Comparison of ENCODE assay signal across 33 cellular contexts in the genomic region with DNA sequence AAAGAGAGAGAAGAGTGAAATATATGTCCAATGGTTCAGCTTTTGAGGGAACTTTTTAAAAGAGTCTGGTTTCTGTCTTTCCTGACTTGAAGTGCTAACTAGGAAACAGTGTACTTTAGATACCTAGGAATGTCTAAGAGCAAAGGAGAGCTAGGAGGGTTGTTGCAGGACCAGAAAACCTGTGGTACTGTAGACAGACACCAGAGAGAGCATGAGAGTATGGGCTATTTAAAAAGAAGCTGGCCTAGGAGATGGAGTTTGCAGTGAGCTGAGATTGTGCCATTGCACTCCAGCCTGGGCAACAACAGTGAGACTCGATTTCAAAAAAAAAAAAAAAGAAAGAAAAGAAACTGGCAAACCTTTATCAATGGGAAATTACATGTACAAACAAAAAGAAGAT.
"Had no signal": no experiment of that assay in that cellular context is flagged by ENCODE, and none has a peak within 500 bp of the region (broad histone marks: within the 10 kb centered on the region; RNA-seq: fewer than 3 reads in every experiment).

No MANE protein-coding gene starts in this region.

- H3K27ac Mint-ChIP-seq: activated CD4-positive, alpha-beta memory T cell treated with anti-CD3 and anti-CD28 coated beads, Interleukin-2, amount 10 ng/mL, durations not matched to agents 7 days and 5 days; activated CD4-positive, alpha-beta T cell treated with anti-CD3 and anti-CD28 coated beads for 36 hours; activated CD4-positive, alpha-beta T cell treated with anti-CD3 and anti-CD28 coated beads, Interleukin-2, amount 10 ng/mL, durations not matched to agents 7 days and 5 days; activated naive CD8-positive, alpha-beta T cell; activated T-helper 17 cell treated with anti-CD3 and anti-CD28 coated beads, Interleukin-2, amount 50 U/mL, for 72 hours; brain; effector memory CD8-positive, alpha-beta T cell; T-helper 17 cell; T-helper 2 cell treated with Interferon-gamma antibody and Interleukin-4, amounts not matched to agents 5 μg/mL and 100 μg/mL, for 36 hours had no signal

- H3K4me3 Mint-ChIP-seq: activated CD4-positive, alpha-beta memory T cell treated with anti-CD3 and anti-CD28 coated beads, Interleukin-2, amount 10 ng/mL, durations not matched to agents 7 days and 5 days; activated CD4-positive, alpha-beta T cell treated with anti-CD3 and anti-CD28 coated beads for 36 hours; activated CD4-positive, alpha-beta T cell treated with anti-CD3 and anti-CD28 coated beads, Interleukin-2, amount 10 ng/mL, durations not matched to agents 7 days and 5 days; activated naive CD8-positive, alpha-beta T cell; activated T-cell treated with anti-CD3 and anti-CD28 coated beads, Interleukin-2, amount 50 U/mL, for 4 hours; activated T-helper 17 cell treated with anti-CD3 and anti-CD28 coated beads, Interleukin-2, amount 50 U/mL, for 72 hours; brain; effector memory CD8-positive, alpha-beta T cell; T-helper 17 cell; T-helper 2 cell treated with Interferon-gamma antibody and Interleukin-4, amounts not matched to agents 5 μg/mL and 100 μg/mL, for 36 hours had no signal

- H3K27me3 Mint-ChIP-seq: activated CD4-positive, alpha-beta memory T cell treated with anti-CD3 and anti-CD28 coated beads, Interleukin-2, amount 10 ng/mL, durations not matched to agents 7 days and 5 days; activated CD4-positive, alpha-beta T cell treated with anti-CD3 and anti-CD28 coated beads for 36 hours; activated CD4-positive, alpha-beta T cell treated with anti-CD3 and anti-CD28 coated beads, Interleukin-2, amount 10 ng/mL, durations not matched to agents 7 days and 5 days; activated naive CD8-positive, alpha-beta T cell; activated T-helper 17 cell treated with anti-CD3 and anti-CD28 coated beads, Interleukin-2, amount 50 U/mL, for 72 hours; effector memory CD8-positive, alpha-beta T cell; T-helper 17 cell had no signal

- H3K36me3 ChIP-seq: adrenal gland, ascending aorta, breast epithelium, esophagus muscularis mucosa, gastrocnemius medialis, heart left ventricle, WERI-Rb-1 had no signal

- H3K36me3 Mint-ChIP-seq: activated naive CD8-positive, alpha-beta T cell had no signal

- H3K27me3 ChIP-seq: adrenal gland, ascending aorta, breast epithelium, esophagus muscularis mucosa, foreskin keratinocyte, gastrocnemius medialis, heart left ventricle had no signal

- H3K4me1 Mint-ChIP-seq: activated CD4-positive, alpha-beta memory T cell treated with anti-CD3 and anti-CD28 coated beads, Interleukin-2, amount 10 ng/mL, durations not matched to agents 7 days and 5 days; activated CD4-positive, alpha-beta T cell treated with anti-CD3 and anti-CD28 coated beads for 36 hours; activated CD4-positive, alpha-beta T cell treated with anti-CD3 and anti-CD28 coated beads, Interleukin-2, amount 10 ng/mL, durations not matched to agents 7 days and 5 days; activated T-helper 17 cell treated with anti-CD3 and anti-CD28 coated beads, Interleukin-2, amount 50 U/mL, for 72 hours; T-helper 17 cell had no signal

- H3K9me3 Mint-ChIP-seq: activated CD4-positive, alpha-beta memory T cell treated with anti-CD3 and anti-CD28 coated beads, Interleukin-2, amount 10 ng/mL, durations not matched to agents 7 days and 5 days; activated CD4-positive, alpha-beta T cell treated with anti-CD3 and anti-CD28 coated beads, Interleukin-2, amount 10 ng/mL, durations not matched to agents 7 days and 5 days had no signal

- H3K27ac ChIP-seq: adrenal gland, ascending aorta, breast epithelium, esophagus muscularis mucosa, foreskin keratinocyte, gastrocnemius medialis, WERI-Rb-1 had no signal

- H3K9me3 ChIP-seq: adrenal gland, gastrocnemius medialis had no signal

- H3K4me1 ChIP-seq: adrenal gland, ascending aorta, breast epithelium, esophagus muscularis mucosa, foreskin keratinocyte, gastrocnemius medialis, heart left ventricle had no signal

- H3K4me3 ChIP-seq: adrenal gland, ascending aorta, breast epithelium, esophagus muscularis mucosa, gastrocnemius medialis, heart left ventricle had no signal

- DNase-seq: activated CD4-positive, alpha-beta memory T cell treated with anti-CD3 and anti-CD28 coated beads, Interleukin-2, amount 10 ng/mL, durations not matched to agents 7 days and 5 days; activated CD4-positive, alpha-beta T cell treated with anti-CD3 and anti-CD28 coated beads for 36 hours; activated CD4-positive, alpha-beta T cell treated with anti-CD3 and anti-CD28 coated beads, Interleukin-2, amount 10 ng/mL, durations not matched to agents 7 days and 5 days; activated CD4-positive, alpha-beta T cell treated with anti-CD3 and anti-CD28 coated beads, Interleukin-2, amount 50 U/mL, for 4 hours; activated CD4-positive, CD25-positive, alpha-beta regulatory T cell; activated CD4-positive, CD25-positive, alpha-beta regulatory T cell treated with anti-CD3 and anti-CD28 coated beads, Interleukin-2, amount 50 U/mL, for 72 hours; activated effector memory CD4-positive, alpha-beta T cell treated with Interleukin-2 at 50 U/mL for 16 hours; activated gamma-delta T cell treated with Interleukin-2 at 50 U/mL for 16 hours; activated naive CD4-positive, alpha-beta T cell treated with anti-CD3 and anti-CD28 coated beads, Interleukin-2, amount 50 U/mL, for 16 hours; activated naive CD4-positive, alpha-beta T cell treated with Interleukin-2 at 50 U/mL for 16 hours; activated T-cell treated with anti-CD3 and anti-CD28 coated beads, Interleukin-2, amount 50 U/mL, for 4 hours; adrenal gland; caudate nucleus; cortex of kidney; dermis blood vessel endothelial cell; effector CD4-positive, alpha-beta T cell; effector memory CD8-positive, alpha-beta T cell; erythroblast; foreskin keratinocyte; gastrocnemius medialis; glutamatergic neuron; heart left ventricle; T-helper 1 cell; T-helper 17 cell; T1000; WERI-Rb-1 had no signal

- ATAC-seq: activated CD4-positive, alpha-beta T cell treated with anti-CD3 and anti-CD28 coated beads for 36 hours; activated T-cell treated with anti-CD3 and anti-CD28 coated beads, Interleukin-2, amount 50 U/mL, for 4 hours; activated T-helper 17 cell treated with anti-CD3 and anti-CD28 coated beads, Interleukin-2, amount 50 U/mL, for 72 hours; effector memory CD8-positive, alpha-beta T cell; foreskin keratinocyte; gastrocnemius medialis; heart left ventricle; T-helper 17 cell had no signal
